Comparison of ENCODE assay signal across 5 cellular contexts in the genomic region with DNA sequence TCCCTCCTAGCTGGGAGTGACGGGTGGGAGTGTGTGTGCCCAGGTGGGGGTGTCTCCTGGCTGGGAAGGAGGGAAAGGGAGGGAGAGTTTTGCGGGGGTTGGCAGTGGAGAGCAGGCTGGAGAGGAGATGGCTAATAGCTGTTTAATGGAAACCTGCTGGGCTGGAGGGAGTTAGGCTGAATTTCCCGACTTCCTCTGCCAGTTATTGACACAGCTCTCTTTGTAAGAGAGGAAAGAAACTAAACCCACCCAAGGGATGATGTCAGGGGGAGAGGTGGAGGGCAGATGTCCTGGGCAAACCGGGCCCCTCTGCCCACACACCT. TPM values are rescaled to one million over a fixed set of nuclear protein-coding genes. Genes with fewer than 3 reads are reported as not detected.
DNase-seq lines count a peak whose midpoint lies in the region; ATAC-seq, FAIRE-seq and TF ChIP-seq lines count a peak whose summit lies in the region.

No MANE protein-coding gene starts in this region.

- H3K27me3 ChIP-seq in Peyer's patch (no peaks in the 10 kb centered on the region), endothelial cell of umbilical vein (ENCODE audit: control insufficient read depth in 2 of 2, insufficient read depth in 2 of 2, low read length in 2 of 2) (no peaks in the 10 kb centered on the region), subcutaneous abdominal adipose tissue (ENCODE audit: control insufficient read depth in 5 of 5, insufficient read depth in 4 of 5, low read length in 5 of 5) (no peaks in the 10 kb centered on the region)

- TSS peak; percentile 61 for BruUV-seq in endothelial cell of umbilical vein (replicated peaks; lab: Mats Ljungman, UMichigan)

- H3K4me1 ChIP-seq in Peyer's patch (peaks cover 0 to 32% (median 7%) of the 10 kb centered on the region in 4 donors), endothelial cell of umbilical vein (ENCODE audit: control insufficient read depth, extremely low read depth, insufficient read depth, low read length) (peaks cover 4% of the 10 kb centered on the region), subcutaneous abdominal adipose tissue (ENCODE audit: control insufficient read depth in 5 of 5, insufficient read depth in 5 of 5, low read length in 5 of 5) (peaks cover 5 to 36% (median 28%) of the 10 kb centered on the region in 5 donors)

- POLR2A ChIA-PET in endothelial cell of umbilical vein (lab: Charles Lee): interaction anchor here (0.9 kb wide), 1 partner anchor 63 kb away, joined by 5 read pairs; no protein-coding TSS in a partner anchor

- H3K9me3 ChIP-seq in Peyer's patch (no peaks in the 10 kb centered on the region), endothelial cell of umbilical vein (replicated peaks; ENCODE audit: control insufficient read depth, insufficient read depth, low read length) (no peaks in the 10 kb centered on the region), subcutaneous abdominal adipose tissue (ENCODE audit: control insufficient read depth in 5 of 5, low read length in 5 of 5) (no peaks in the 10 kb centered on the region)

- FAIRE-seq in endothelial cell of umbilical vein (lab: Jason Lieb, UNC): no peak

- H3K36me3 ChIP-seq in Peyer's patch (peaks cover 0 to 38% (median 0%) of the 10 kb centered on the region in 3 donors), endothelial cell of umbilical vein (ENCODE audit: control insufficient read depth in 2 of 2, extremely low read depth in 1 of 2, insufficient read depth in 2 of 2, low read length in 2 of 2) (peaks cover 0 to 18% of the 10 kb centered on the region in 2 experiments), subcutaneous abdominal adipose tissue (ENCODE audit: control insufficient read depth in 5 of 5, insufficient read depth in 5 of 5, low read length in 5 of 5) (peaks cover 0 to 44% (median 27%) of the 10 kb centered on the region in 5 donors)

- dilution Hi-C loops in endothelial cell of umbilical vein (cut with MboI; ENCODE audit: extremely low pct_ligation_motif_present, low sequenced_read_pairs): no loop called here

- H3K4me2 ChIP-seq in endothelial cell of umbilical vein (ENCODE audit: insufficient read depth, low read length): no peak overlapping the region

- H3K4me3 ChIP-seq in Peyer's patch (no peak overlapping the region), endothelial cell of umbilical vein (replicated peaks in 1 of 3; ENCODE audit: insufficient read depth in 1 of 3, low read depth in 1 of 3, low read length in 3 of 3) (no peak overlapping the region), subcutaneous abdominal adipose tissue (ENCODE audit: low read depth in 1 of 5, low read length in 5 of 5) (no peak overlapping the region)

- no peak for TF ChIP-seq POLR2A in Peyer's patch (IDR thresholded peaks at IDR 0.05)
- TF ChIP-seq POLR2A in endothelial cell of umbilical vein (IDR thresholded peaks at IDR 0.05; ENCODE audit: low read depth, low read length): no peak

- ATAC-seq in HG02642 (IDR thresholded peaks at IDR 0.05; ENCODE audit: poor library complexity, unreplicated experiment): no peak

- CTCF ChIA-PET in endothelial cell of umbilical vein (lab: Charles Lee): interaction anchor here (0.6 to 14.4 kb wide), 27 partner anchors 9 to 165 kb away, joined by 3 to 654 read pairs (median 9); a partner anchor contains a TSS

- TF ChIP-seq CTCF in Peyer's patch (IDR thresholded peaks at IDR 0.05) (no peak), endothelial cell of umbilical vein (IDR thresholded peaks at IDR 0.05; ENCODE audit: extremely low read depth in 1 of 2, insufficient read depth in 1 of 2, low read depth in 1 of 2, low read length in 2 of 2) (no peak)

- H3K27ac ChIP-seq in Peyer's patch: peak overlapping the region; percentile 6 to 59 (median 21)
- no peak overlapping the region for H3K27ac ChIP-seq in endothelial cell of umbilical vein (ENCODE audit: insufficient read depth, low read depth, low read length)
- peak overlapping the region; percentile 9 for H3K27ac ChIP-seq in subcutaneous abdominal adipose tissue (ENCODE audit: low read depth, low read length)

- no peaks in the 10 kb centered on the region for H4K20me1 ChIP-seq in endothelial cell of umbilical vein (replicated peaks; ENCODE audit: control insufficient read depth, extremely low read depth, insufficient read depth, low read length)

- intact Hi-C loops in endothelial cell of umbilical vein (cut with micrococcal nuclease): loop anchor here (1.0 to 2.0 kb wide), 3 partner anchors 39 to 103 kb away; no protein-coding TSS in a partner anchor

- DNase-seq in Peyer's patch (no peak), endothelial cell of umbilical vein (ENCODE audit: low read depth, low spot score) (peak; percentile 23), medulla oblongata (ENCODE audit: extremely low spot score) (no peak)

- H3K9ac ChIP-seq in endothelial cell of umbilical vein (replicated peaks; ENCODE audit: extremely low read depth, insufficient read depth, low read length) (no peak overlapping the region), subcutaneous abdominal adipose tissue (ENCODE audit: low read length in 5 of 5) (peak overlapping the region in 1 of 5 donors; percentile 6)

- H2AFZ ChIP-seq in endothelial cell of umbilical vein (ENCODE audit: low read depth, low read length): no peak overlapping the region

- no peaks in the 10 kb centered on the region for H3K9me1 ChIP-seq in endothelial cell of umbilical vein (replicated peaks; ENCODE audit: control insufficient read depth, extremely low read depth, insufficient read depth, low read length)

- H3K79me2 ChIP-seq in endothelial cell of umbilical vein (ENCODE audit: control insufficient read depth, insufficient read depth, low read length): no peaks in the 10 kb centered on the region

TF ChIP-seq in endothelial cell of umbilical vein, 7 proteins besides CTCF, POLR2A, EP300 and RAD21:
- TF ChIP-seq JUN (IDR thresholded peaks at IDR 0.05; ENCODE audit: borderline replicate concordance, insufficient read depth, insufficient read length, low read depth): no peak
- no peak for TF ChIP-seq POLR2AphosphoS5 (IDR thresholded peaks at IDR 0.05; ENCODE audit: insufficient read depth, low read depth, low read length)
- TF ChIP-seq FOS (IDR thresholded peaks at IDR 0.05; ENCODE audit: borderline replicate concordance, insufficient read depth, low read length): no peak
- TF ChIP-seq, protein P1, sequence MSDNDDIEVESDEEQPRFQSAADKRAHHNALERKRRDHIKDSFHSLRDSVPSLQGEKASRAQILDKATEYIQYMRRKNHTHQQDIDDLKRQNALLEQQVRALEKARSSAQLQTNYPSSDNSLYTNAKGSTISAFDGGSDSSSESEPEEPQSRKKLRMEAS (IDR thresholded peaks at IDR 0.05; ENCODE audit: insufficient read depth, insufficient read length): no peak
- no peak for TF ChIP-seq GATA2 (IDR thresholded peaks at IDR 0.05; ENCODE audit: insufficient read depth, insufficient read length, low read depth, low read length)
- TF ChIP-seq EZH2 (IDR thresholded peaks at IDR 0.05; ENCODE audit: borderline replicate concordance, low read depth, low read length, severe bottlenecking): no peak

RNA-seq across cellular contexts. Expression of a gene that starts 10.2 kb away (rescaled TPM):
- 100 to 1,000 TPM in 3 of 4 donors, 10 to 100 TPM in 1; 73.4 to 227 (median 139) TPM for total RNA-seq in Peyer's patch
- total RNA-seq in endothelial cell of umbilical vein: 425 and 459 TPM in 2 replicates
- 186 and 187 TPM in 2 replicates for polyA plus RNA-seq in endothelial cell of umbilical vein
- polyA plus RNA-seq in endothelial cell of umbilical vein (2011; cell fraction: cytosol; rRNA removed): 184 and 201 TPM in 2 replicates
- 1,067 and 1,150 TPM in 2 replicates for polyA plus RNA-seq in endothelial cell of umbilical vein (2011; cell fraction: nucleus; rRNA removed)
- polyA plus RNA-seq in endothelial cell of umbilical vein (2012): 204 and 280 TPM in 2 replicates
- 170 and 173 TPM in 2 replicates for polyA minus RNA-seq in endothelial cell of umbilical vein
- 90.8 TPM for polyA minus RNA-seq in endothelial cell of umbilical vein (2011; cell fraction: cytosol; rRNA and poly(A)+ RNA removed)
- 213 and 219 TPM in 2 replicates for polyA minus RNA-seq in endothelial cell of umbilical vein (2011; cell fraction: nucleus; rRNA and poly(A)+ RNA removed)

RNA-seq across cellular contexts. Expression of a gene that starts 18.6 kb away (rescaled TPM):
- total RNA-seq in Peyer's patch: 10 to 100 TPM; 24.2 to 81.7 (median 57.6) TPM
- total RNA-seq in endothelial cell of umbilical vein: 130 and 136 TPM in 2 replicates
- 94.2 and 97.7 TPM in 2 replicates for polyA plus RNA-seq in endothelial cell of umbilical vein
- polyA plus RNA-seq in endothelial cell of umbilical vein (2011; cell fraction: cytosol; rRNA removed): 73.7 and 79.5 TPM in 2 replicates
- 131 and 148 TPM in 2 replicates for polyA plus RNA-seq in endothelial cell of umbilical vein (2011; cell fraction: nucleus; rRNA removed)
- polyA plus RNA-seq in endothelial cell of umbilical vein (2012): 104 and 142 TPM in 2 replicates
- polyA minus RNA-seq in endothelial cell of umbilical vein: 137 and 159 TPM in 2 replicates
- 66.6 TPM for polyA minus RNA-seq in endothelial cell of umbilical vein (2011; cell fraction: cytosol; rRNA and poly(A)+ RNA removed)
- 37.4 and 48.8 TPM in 2 replicates for polyA minus RNA-seq in endothelial cell of umbilical vein (2011; cell fraction: nucleus; rRNA and poly(A)+ RNA removed)

RNA-seq across cellular contexts. Expression of a gene that starts 56.8 kb away (rescaled TPM):
- total RNA-seq in Peyer's patch (100 to 1,000 TPM in 1 of 4 donors, 10 to 100 TPM in 3; 60.2 to 102 (median 82.5) TPM), endothelial cell of umbilical vein (not detected in 2 replicates)
- 0.19 TPM in 1 of 2 replicates, not detected in the other for polyA plus RNA-seq in endothelial cell of umbilical vein
- polyA plus RNA-seq in endothelial cell of umbilical vein (2011; cell fraction: cytosol; rRNA removed): not detected in 2 replicates
- polyA plus RNA-seq in endothelial cell of umbilical vein (2011; cell fraction: nucleus; rRNA removed): not detected in 2 replicates
- not detected in 2 replicates for polyA plus RNA-seq in endothelial cell of umbilical vein (2012)
- polyA minus RNA-seq in endothelial cell of umbilical vein: not detected in 2 replicates
- 15.0 TPM for polyA minus RNA-seq in endothelial cell of umbilical vein (2011; cell fraction: cytosol; rRNA and poly(A)+ RNA removed)
- not detected in 2 replicates for polyA minus RNA-seq in endothelial cell of umbilical vein (2011; cell fraction: nucleus; rRNA and poly(A)+ RNA removed)

RNA-seq across cellular contexts. Expression of a gene that starts 57.3 kb away (rescaled TPM):
- total RNA-seq in Peyer's patch (10 to 100 TPM; 25.9 to 85.0 (median 38.3) TPM), endothelial cell of umbilical vein (38.2 and 41.7 TPM in 2 replicates)
- 61.0 and 64.9 TPM in 2 replicates for polyA plus RNA-seq in endothelial cell of umbilical vein
- polyA plus RNA-seq in endothelial cell of umbilical vein (2011; cell fraction: cytosol; rRNA removed): 36.7 and 47.9 TPM in 2 replicates
- polyA plus RNA-seq in endothelial cell of umbilical vein (2011; cell fraction: nucleus; rRNA removed): 149 and 158 TPM in 2 replicates
- polyA plus RNA-seq in endothelial cell of umbilical vein (2012): 39.2 and 46.7 TPM in 2 replicates
- 13.0 and 17.8 TPM in 2 replicates for polyA minus RNA-seq in endothelial cell of umbilical vein
- polyA minus RNA-seq in endothelial cell of umbilical vein (2011; cell fraction: cytosol; rRNA and poly(A)+ RNA removed): 16.8 TPM
- polyA minus RNA-seq in endothelial cell of umbilical vein (2011; cell fraction: nucleus; rRNA and poly(A)+ RNA removed): 16.3 and 22.8 TPM in 2 replicates

Comparison
In these comparisons a context has a peak if more than half of its experiments do, and no peak if none do; other contexts are left out.
1. RNA of a gene that starts 56.8 kb away (total RNA-seq): 60.2 to 102 TPM in Peyer's patch; not detected in endothelial cell of umbilical vein; every median in the first group is over 10 times any median in the second.